ENCODE assay signal across 20 cellular contexts in genomic region chr18:77551055-77551454, GRCh38.
"Had no signal": no experiment of that assay in that cellular context is flagged by ENCODE, and none has a peak within 500 bp of the region (broad histone marks: within the 10 kb centered on the region; RNA-seq: fewer than 3 reads in every experiment).

No MANE protein-coding gene starts in this region.

- H3K9me3 ChIP-seq: gastrocnemius medialis, lower lobe of right lung, ovary, suprapubic skin, thyroid gland, uterus had no signal

- H3K36me3 ChIP-seq: gastrocnemius medialis, lower lobe of right lung, neural progenitor cell, ovary, suprapubic skin, thyroid gland, uterus had no signal

- H3K4me3 ChIP-seq: dorsolateral prefrontal cortex, gastrocnemius medialis, lower lobe of right lung, neural progenitor cell, ovary, suprapubic skin, thyroid gland, uterus had no signal

- DNase-seq: cortex of kidney; dorsolateral prefrontal cortex; effector CD8-positive, alpha-beta T cell; islet precursor cell; lower lobe of right lung; nucleus accumbens; ovary; right cardiac atrium; stimulated activated CD4-positive, alpha-beta T cell treated with anti-CD3 and anti-CD28 coated beads, Interleukin-4, amount 100 ng/mL, for 1 hour; stimulated activated CD8-positive, alpha-beta memory T cell treated with anti-CD3 and anti-CD28 coated beads, Interleukin-4, amount 100 ng/mL, for 48 hours; stimulated activated naive CD8-positive, alpha-beta T cell treated with anti-CD3 and anti-CD28 coated beads, Interleukin-15, Interleukin-2, amounts not matched to agents 100 U/mL and 50 U/mL, for 24 hours; thyroid gland; uterus had no signal

- ATAC-seq: esophagus mucosa; left lobe of liver; lower lobe of right lung; natural killer cell treated with Interleukin-12 subunit alpha and Interleukin-12 subunit beta and Interleukin-15 and Interleukin-18, amount 100 ng/mL, for 72 hours; right cardiac atrium; stimulated activated effector memory CD8-positive, alpha-beta T cell treated with anti-CD3 and anti-CD28 coated beads, Interleukin-12 subunit alpha, Interleukin-12 subunit beta, amount 100 ng/mL, for 72 hours; stimulated activated naive CD8-positive, alpha-beta T cell treated with anti-CD3 and anti-CD28 coated beads, Interleukin-15, Interleukin-2, amounts not matched to agents 100 U/mL and 50 U/mL, for 24 hours had no signal

- H3K27ac ChIP-seq: dorsolateral prefrontal cortex, gastrocnemius medialis, lower lobe of right lung, neural progenitor cell, ovary, suprapubic skin, thyroid gland, uterus had no signal

- H3K4me1 ChIP-seq: gastrocnemius medialis, lower lobe of right lung, suprapubic skin, thyroid gland, uterus had no signal

- H3K27me3 ChIP-seq: dorsolateral prefrontal cortex, gastrocnemius medialis, neural progenitor cell, ovary, suprapubic skin, thyroid gland, uterus had no signal
